ENCODE assay signal across 16 cellular contexts in the genomic region with DNA sequence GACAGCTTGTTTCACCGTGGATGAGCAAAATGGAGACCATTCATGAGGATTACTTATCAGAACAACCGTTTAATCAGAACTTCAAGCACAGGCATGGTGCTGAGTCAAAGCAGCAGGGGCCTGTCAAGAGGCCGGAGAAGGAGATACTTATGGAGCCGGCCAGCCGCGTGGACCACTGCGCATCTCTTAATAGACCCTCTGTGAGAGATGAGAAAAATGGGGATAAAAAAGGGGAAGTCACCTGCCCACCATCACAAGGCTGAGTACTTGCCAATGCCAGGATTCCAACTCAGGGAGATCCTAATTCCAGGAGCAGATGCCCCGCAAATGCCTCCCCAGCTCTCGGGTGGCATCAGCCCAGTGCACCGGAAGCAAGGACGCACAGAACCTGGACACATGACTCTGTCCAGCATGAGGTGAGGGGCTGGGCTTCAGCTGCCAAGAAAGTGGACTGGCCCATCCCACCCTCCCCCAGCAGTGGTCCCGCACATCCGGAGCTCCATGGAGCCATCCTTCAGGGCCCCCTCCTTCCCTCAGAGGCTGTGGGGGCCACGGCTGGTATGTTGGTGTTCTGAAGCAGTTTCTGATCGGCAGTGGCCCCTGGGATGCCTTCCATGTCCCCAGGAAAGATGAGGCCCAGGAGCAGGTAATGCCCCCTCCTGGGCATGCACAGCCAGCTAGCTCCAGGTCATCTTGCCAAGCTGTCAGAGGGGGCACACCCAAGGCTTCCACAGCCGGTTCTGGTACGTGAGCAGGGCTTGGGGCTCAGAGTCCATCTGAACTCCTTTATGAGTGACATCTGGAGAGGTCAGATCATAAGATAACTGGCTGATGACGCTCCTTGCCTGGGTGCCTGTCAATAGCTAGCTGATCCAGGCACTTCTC.
"Had no signal": no experiment of that assay in that cellular context is flagged by ENCODE, and none has a peak within 500 bp of the region (broad histone marks: within the 10 kb centered on the region; RNA-seq: fewer than 3 reads in every experiment).

No MANE protein-coding gene starts in this region.

- H3K36me3 ChIP-seq: colonic mucosa, thyroid gland had no signal

- H3K27ac ChIP-seq: colonic mucosa, epithelial cell of prostate, heart left ventricle, thyroid gland had no signal

- H3K4me1 ChIP-seq: colonic mucosa, heart left ventricle, thyroid gland had no signal

- H3K27me3 ChIP-seq: colonic mucosa, heart left ventricle, thyroid gland had no signal

- H3K4me3 ChIP-seq: colonic mucosa, heart left ventricle, thyroid gland had no signal

- ATAC-seq: activated CD4-positive, alpha-beta T cell treated with anti-CD3 and anti-CD28 coated beads for 36 hours; activated naive CD4-positive, alpha-beta T cell treated with anti-CD3 and anti-CD28 coated beads, Interleukin-2, amount 50 U/mL, for 72 hours; heart left ventricle; left cardiac atrium; WTC11 had no signal

- H3K9me3 ChIP-seq: colonic mucosa, heart left ventricle, thyroid gland had no signal

- DNase-seq: activated CD4-positive, alpha-beta T cell treated with anti-CD3 and anti-CD28 coated beads for 36 hours; activated CD4-positive, alpha-beta T cell treated with anti-CD3 and anti-CD28 coated beads, Interleukin-2, amount 50 U/mL, for 48 hours; colonic mucosa; heart left ventricle; islet precursor cell; left cardiac atrium; nephron progenitor cell; occipital lobe; retina; stimulated activated CD4-positive, alpha-beta T cell treated with anti-CD3 and anti-CD28 coated beads, Interleukin-4, amount 100 ng/mL, for 1 hour; stimulated activated naive CD4-positive, alpha-beta T cell; T1000; thyroid gland had no signal
